In the genomic region with DNA sequence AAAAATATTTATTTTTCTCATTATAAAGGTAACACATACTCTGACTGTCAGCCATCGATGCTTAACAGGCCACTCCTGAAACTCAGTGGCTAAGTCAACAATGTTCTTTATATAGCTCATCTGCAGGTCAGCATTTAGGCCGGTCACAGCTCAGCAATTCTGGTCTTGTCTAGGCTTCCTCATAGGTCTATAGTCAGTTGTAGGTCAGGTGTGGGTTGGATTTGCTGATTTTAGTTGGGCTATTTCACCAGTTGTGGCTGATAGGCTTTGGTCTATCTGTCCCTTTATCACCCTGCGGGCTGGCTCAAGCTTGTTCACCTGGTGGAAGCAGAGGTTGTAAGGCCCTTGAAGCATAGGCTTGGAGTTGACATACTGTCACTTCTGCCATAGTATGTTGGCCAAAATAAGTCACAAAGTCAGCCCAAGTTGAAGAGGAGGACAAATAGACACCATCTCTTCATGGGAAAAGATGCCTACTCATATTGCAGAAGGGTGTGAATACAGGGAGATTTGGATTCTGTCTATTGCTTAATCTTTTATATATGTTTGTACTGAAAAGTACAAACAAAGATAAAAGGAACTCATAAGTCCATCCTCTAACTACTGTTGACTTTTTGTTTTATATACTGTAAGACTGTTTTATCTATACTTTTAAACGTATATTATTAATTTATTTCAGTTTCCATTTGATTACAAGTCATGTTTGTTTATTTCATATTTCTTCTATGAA, we compare ENCODE assay signal across 14 cellular contexts.
DNase-seq lines count a peak whose midpoint lies in the region; ATAC-seq and FAIRE-seq lines count a peak whose summit lies in the region.
"Had no signal": no experiment of that assay in that cellular context is flagged by ENCODE, and none has a peak within 500 bp of the region (broad histone marks: within the 10 kb centered on the region; RNA-seq: fewer than 3 reads in every experiment).

No MANE protein-coding gene starts in this region.

- peak; percentile 47 for DNase-seq in RCC 7860 (ENCODE audit: low spot score)
- no peak for DNase-seq in trophoblast cell
- no peak for DNase-seq in NK-92 (lab: John Stamatoyannopoulos, UW; ENCODE audit: unreplicated experiment)
- no peak for DNase-seq in NCI-H82 treated with DMSO at 0.1 percent for 48 hours (lab: John Stamatoyannopoulos, UW; ENCODE audit: unreplicated experiment)
- DNase-seq in activated T-cell treated with anti-CD3 and anti-CD28 coated beads, Interleukin-2, amount 50 U/mL, for 48 hours, result no peak
- DNase-seq: activated CD4-positive, CD25-positive, alpha-beta regulatory T cell; CD8-positive, alpha-beta memory T cell; effector CD4-positive, alpha-beta T cell; NCI-H82; spleen had no signal

- H3K9ac ChIP-seq in trophoblast cell (ENCODE audit: low read length), result peak overlapping the region; percentile 5

- H2AFZ ChIP-seq in trophoblast cell (ENCODE audit: insufficient read depth, low read length, poor library complexity), result no peak overlapping the region

- H3K9me3 ChIP-seq in trophoblast cell (ENCODE audit: insufficient read depth, low read depth, low read length), result no peaks in the 10 kb centered on the region

- H2BK120ac ChIP-seq in trophoblast cell (ENCODE audit: insufficient read depth, low read length, poor library complexity), result no peak overlapping the region

- no peak overlapping the region for H3K4ac ChIP-seq in trophoblast cell (ENCODE audit: low read depth, low read length)

- no peaks in the 10 kb centered on the region for H3K79me1 ChIP-seq in trophoblast cell (ENCODE audit: low read length)

- H3K23ac ChIP-seq in trophoblast cell (ENCODE audit: low read length), result no peak overlapping the region

- H3K79me2 ChIP-seq in trophoblast cell (ENCODE audit: control insufficient read depth, insufficient read depth, low read length, poor library complexity), result no peaks in the 10 kb centered on the region

- H3K4me2 ChIP-seq in trophoblast cell (ENCODE audit: low read length), result no peak overlapping the region

- no peak overlapping the region for H2BK12ac ChIP-seq in trophoblast cell (ENCODE audit: low read length)

- FAIRE-seq in RCC 7860 (lab: Jason Lieb, UNC), result peak; percentile 79

- peaks cover 3 to 5% of the 10 kb centered on the region in 2 experiments for H3K4me1 ChIP-seq in trophoblast cell (ENCODE audit: control insufficient read depth in 1 of 2, insufficient read depth in 2 of 2, low read length in 2 of 2)
- H3K4me1 ChIP-seq: spleen, tibial nerve had no signal

- ATAC-seq in GM18861 (IDR thresholded peaks at IDR 0.05; ENCODE audit: unreplicated experiment) (peak; percentile 45), HG02798 (IDR thresholded peaks at IDR 0.05; ENCODE audit: poor library complexity, unreplicated experiment) (peak; percentile 54)
- ATAC-seq: left lobe of liver had no signal

- H4K91ac ChIP-seq in trophoblast cell (ENCODE audit: low read depth, low read length), result no peak overlapping the region

- no peak overlapping the region for H3K14ac ChIP-seq in trophoblast cell (ENCODE audit: low read length)

- no peaks in the 10 kb centered on the region for H3K27me3 ChIP-seq in trophoblast cell (ENCODE audit: insufficient read depth, low read length)
- H3K27me3 ChIP-seq: spleen, tibial nerve had no signal

- no peak overlapping the region for H2AK5ac ChIP-seq in trophoblast cell (ENCODE audit: low read length)

- H3K18ac ChIP-seq in trophoblast cell (ENCODE audit: low read length), result no peak overlapping the region

- peaks cover 0 to 2% of the 10 kb centered on the region in 2 experiments for H3K36me3 ChIP-seq in trophoblast cell (ENCODE audit: control insufficient read depth in 1 of 2, insufficient read depth in 2 of 2, low read length in 2 of 2)
- H3K36me3 ChIP-seq: spleen had no signal

- no peak overlapping the region for H3K4me3 ChIP-seq in trophoblast cell (ENCODE audit: low read depth, low read length)
- H3K4me3 ChIP-seq: spleen, tibial nerve had no signal

- WGBS in trophoblast cell (ENCODE audit: extremely low coverage, insufficient coverage, insufficient read length), result no CpG with 5 or more reads among the region's 4 CpGs

- no peak overlapping the region for H4K8ac ChIP-seq in trophoblast cell (ENCODE audit: low read depth, low read length)

- no peak overlapping the region for H2BK5ac ChIP-seq in trophoblast cell (ENCODE audit: low read depth, low read length, poor library complexity)

- no peak overlapping the region for H4K12ac ChIP-seq in trophoblast cell (ENCODE audit: low read depth, low read length)

- H3K27ac ChIP-seq in trophoblast cell (ENCODE audit: low read depth, low read length), result no peak overlapping the region
- H3K27ac ChIP-seq: spleen, tibial nerve had no signal
